Comparison of ENCODE assay signal across 37 cellular contexts in the genomic region with DNA sequence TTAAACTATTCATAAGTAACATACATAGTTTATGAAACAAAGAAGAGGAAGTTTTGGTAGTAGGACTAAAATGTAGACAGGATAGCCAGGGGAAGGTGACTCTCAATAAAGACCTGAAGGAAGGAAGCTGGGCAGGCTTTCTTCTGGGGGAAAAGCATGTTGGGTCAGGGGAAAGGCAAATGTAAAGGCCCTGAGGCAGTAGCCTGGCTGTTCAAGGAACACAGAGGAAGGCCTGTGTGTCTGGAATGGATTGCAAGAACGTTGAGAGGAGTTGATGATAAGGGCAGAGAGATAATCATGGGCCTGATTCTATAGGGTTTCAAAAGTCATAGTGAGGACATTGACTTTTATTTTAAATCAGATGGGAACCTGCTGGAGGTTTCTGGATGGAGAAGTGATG.
"Had no signal": no experiment of that assay in that cellular context is flagged by ENCODE, and none has a peak within 500 bp of the region (broad histone marks: within the 10 kb centered on the region; RNA-seq: fewer than 3 reads in every experiment).

No MANE protein-coding gene starts in this region.

- H3K27me3 ChIP-seq: ascending aorta, cardiac muscle cell had no signal

- H3K36me3 ChIP-seq: ascending aorta, cardiac muscle cell, WERI-Rb-1 had no signal

- H3K27me3 Mint-ChIP-seq: activated CD4-positive, alpha-beta memory T cell treated with anti-CD3 and anti-CD28 coated beads for 36 hours; activated CD4-positive, alpha-beta T cell treated with anti-CD3 and anti-CD28 coated beads for 36 hours; activated CD4-positive, alpha-beta T cell treated with anti-CD3 and anti-CD28 coated beads, Interleukin-2, amount 10 ng/mL, durations not matched to agents 7 days and 5 days; activated CD8-positive, alpha-beta memory T cell treated with anti-CD3 and anti-CD28 coated beads, Interleukin-2, amount 10 ng/mL, durations not matched to agents 7 days and 5 days; activated naive CD4-positive, alpha-beta T cell treated with anti-CD3 and anti-CD28 coated beads, Interleukin-2, amount 10 ng/mL, durations not matched to agents 7 days and 5 days; activated naive CD4-positive, alpha-beta T cell treated with anti-CD3 and anti-CD28 coated beads, Interleukin-2, amount 50 U/mL, for 24 hours; activated naive CD8-positive, alpha-beta T cell; activated naive CD8-positive, alpha-beta T cell treated with anti-CD3 and anti-CD28 coated beads, Interleukin-2, amount 10 ng/mL, durations not matched to agents 7 days and 5 days; activated naive CD8-positive, alpha-beta T cell treated with anti-CD3 and anti-CD28 coated beads, Interleukin-2, amount 50 U/mL, for 24 hours; activated T-cell treated with anti-CD3 and anti-CD28 coated beads, Interleukin-2, amount 50 U/mL, for 24 hours; brain; central memory CD8-positive, alpha-beta T cell had no signal

- ATAC-seq: activated CD4-positive, alpha-beta T cell treated with anti-CD3 and anti-CD28 coated beads for 36 hours; activated CD4-positive, CD25-positive, alpha-beta regulatory T cell treated with anti-CD3 and anti-CD28 coated beads, Interleukin-2, amount 50 U/mL, for 24 hours; activated CD8-positive, alpha-beta memory T cell treated with anti-CD3 and anti-CD28 coated beads, Interleukin-2, amount 10 ng/mL, durations not matched to agents 7 days and 5 days; activated CD8-positive, alpha-beta T cell treated with anti-CD3 and anti-CD28 coated beads, Interleukin-2, amount 10 ng/mL, durations not matched to agents 7 days and 5 days; activated naive CD8-positive, alpha-beta T cell treated with anti-CD3 and anti-CD28 coated beads, Interleukin-2, amount 50 U/mL, for 24 hours; WTC11 had no signal

- H3K4me1 ChIP-seq: ascending aorta had no signal

- H3K4me1 Mint-ChIP-seq: activated CD8-positive, alpha-beta memory T cell treated with anti-CD3 and anti-CD28 coated beads, Interleukin-2, amount 10 ng/mL, durations not matched to agents 7 days and 5 days; activated naive CD4-positive, alpha-beta T cell treated with anti-CD3 and anti-CD28 coated beads, Interleukin-2, amount 10 ng/mL, durations not matched to agents 7 days and 5 days; brain; WTC11 had no signal

- H3K4me3 Mint-ChIP-seq: activated CD4-positive, alpha-beta memory T cell treated with anti-CD3 and anti-CD28 coated beads for 36 hours; activated CD4-positive, alpha-beta T cell treated with anti-CD3 and anti-CD28 coated beads for 36 hours; activated CD4-positive, alpha-beta T cell treated with anti-CD3 and anti-CD28 coated beads, Interleukin-2, amount 10 ng/mL, durations not matched to agents 7 days and 5 days; activated CD8-positive, alpha-beta memory T cell treated with anti-CD3 and anti-CD28 coated beads, Interleukin-2, amount 10 ng/mL, durations not matched to agents 7 days and 5 days; activated CD8-positive, alpha-beta T cell treated with anti-CD3 and anti-CD28 coated beads, Interleukin-2, amount 10 ng/mL, durations not matched to agents 7 days and 5 days; activated naive CD4-positive, alpha-beta T cell treated with anti-CD3 and anti-CD28 coated beads, Interleukin-2, amount 10 ng/mL, durations not matched to agents 7 days and 5 days; activated naive CD4-positive, alpha-beta T cell treated with anti-CD3 and anti-CD28 coated beads, Interleukin-2, amount 50 U/mL, for 24 hours; activated naive CD8-positive, alpha-beta T cell; activated naive CD8-positive, alpha-beta T cell treated with anti-CD3 and anti-CD28 coated beads, Interleukin-2, amount 10 ng/mL, durations not matched to agents 7 days and 5 days; activated naive CD8-positive, alpha-beta T cell treated with anti-CD3 and anti-CD28 coated beads, Interleukin-2, amount 50 U/mL, for 24 hours; activated T-cell treated with anti-CD3 and anti-CD28 coated beads, Interleukin-2, amount 50 U/mL, for 24 hours; brain; central memory CD8-positive, alpha-beta T cell; T-helper 1 cell treated with Interleukin-12 subunit alpha and Interleukin-12 subunit beta and Interleukin-4 antibody, amounts not matched to agents 30 μg/mL and 1 μg/mL, for 36 hours; T-helper 2 cell treated with Interferon-gamma antibody and Interleukin-4, amounts not matched to agents 5 μg/mL and 100 μg/mL, for 36 hours; WTC11 had no signal

- H3K9me3 ChIP-seq: ascending aorta had no signal

- FAIRE-seq: TTC549 had no signal

- H3K9me3 Mint-ChIP-seq: activated CD4-positive, alpha-beta memory T cell treated with anti-CD3 and anti-CD28 coated beads for 36 hours; activated CD4-positive, alpha-beta T cell treated with anti-CD3 and anti-CD28 coated beads, Interleukin-2, amount 10 ng/mL, durations not matched to agents 7 days and 5 days; activated naive CD4-positive, alpha-beta T cell treated with anti-CD3 and anti-CD28 coated beads, Interleukin-2, amount 10 ng/mL, durations not matched to agents 7 days and 5 days; activated naive CD4-positive, alpha-beta T cell treated with anti-CD3 and anti-CD28 coated beads, Interleukin-2, amount 50 U/mL, for 24 hours; activated naive CD8-positive, alpha-beta T cell treated with anti-CD3 and anti-CD28 coated beads, Interleukin-2, amount 50 U/mL, for 24 hours; activated T-cell treated with anti-CD3 and anti-CD28 coated beads, Interleukin-2, amount 50 U/mL, for 24 hours; activated T-helper 2 cell treated with anti-CD3 and anti-CD28 coated beads, Interferon-gamma antibody, Interleukin-2, Interleukin-4, amounts not matched to agents 10 μg/mL and 5 μg/mL and 100 μg/mL, durations not matched to agents 14 hours and 24 hours and 36 hours; brain; central memory CD8-positive, alpha-beta T cell; T-helper 1 cell treated with Interleukin-12 subunit alpha and Interleukin-12 subunit beta and Interleukin-4 antibody, amounts not matched to agents 30 μg/mL and 1 μg/mL, for 36 hours; T-helper 2 cell treated with Interferon-gamma antibody and Interleukin-4, amounts not matched to agents 5 μg/mL and 100 μg/mL, for 36 hours; WTC11 had no signal

- H3K36me3 Mint-ChIP-seq: activated CD4-positive, alpha-beta memory T cell treated with anti-CD3 and anti-CD28 coated beads for 36 hours; activated naive CD4-positive, alpha-beta T cell treated with anti-CD3 and anti-CD28 coated beads, Interleukin-2, amount 10 ng/mL, durations not matched to agents 7 days and 5 days; activated naive CD4-positive, alpha-beta T cell treated with anti-CD3 and anti-CD28 coated beads, Interleukin-2, amount 50 U/mL, for 24 hours; activated naive CD8-positive, alpha-beta T cell; activated naive CD8-positive, alpha-beta T cell treated with anti-CD3 and anti-CD28 coated beads, Interleukin-2, amount 10 ng/mL, durations not matched to agents 7 days and 5 days; WTC11 had no signal

- DNase-seq: activated CD4-positive, alpha-beta memory T cell treated with anti-CD3 and anti-CD28 coated beads for 36 hours; activated CD4-positive, alpha-beta T cell treated with anti-CD3 and anti-CD28 coated beads for 1 hour; activated CD4-positive, alpha-beta T cell treated with anti-CD3 and anti-CD28 coated beads for 36 hours; activated CD4-positive, alpha-beta T cell treated with anti-CD3 and anti-CD28 coated beads for 48 hours; activated CD4-positive, alpha-beta T cell treated with anti-CD3 and anti-CD28 coated beads, Interleukin-2, amount 10 ng/mL, durations not matched to agents 7 days and 5 days; activated CD4-positive, CD25-positive, alpha-beta regulatory T cell; activated CD8-positive, alpha-beta memory T cell treated with anti-CD3 and anti-CD28 coated beads for 24 hours; activated CD8-positive, alpha-beta memory T cell treated with anti-CD3 and anti-CD28 coated beads, Interleukin-2, amount 10 ng/mL, durations not matched to agents 7 days and 5 days; activated CD8-positive, alpha-beta memory T cell treated with anti-CD3 and anti-CD28 coated beads, Interleukin-2, amount 50 U/mL, for 48 hours; activated CD8-positive, alpha-beta T cell treated with anti-CD3 and anti-CD28 coated beads, Interleukin-2, amount 10 ng/mL, durations not matched to agents 7 days and 5 days; activated effector memory CD4-positive, alpha-beta T cell treated with Interleukin-2 at 50 U/mL for 16 hours; activated gamma-delta T cell; activated naive CD4-positive, alpha-beta T cell treated with anti-CD3 and anti-CD28 coated beads, Interleukin-2, amount 10 ng/mL, durations not matched to agents 7 days and 5 days; activated naive CD4-positive, alpha-beta T cell treated with Interleukin-2 at 50 U/mL for 16 hours; activated naive CD8-positive, alpha-beta T cell treated with anti-CD3 and anti-CD28 coated beads, Interleukin-2, amount 10 ng/mL, durations not matched to agents 7 days and 5 days; activated naive CD8-positive, alpha-beta T cell treated with anti-CD3 and anti-CD28 coated beads, Interleukin-2, amount 50 U/mL, for 24 hours; activated T-cell treated with anti-CD3 and anti-CD28 coated beads, Interleukin-2, amount 50 U/mL, for 24 hours; activated T-cell treated with anti-CD3 and anti-CD28 coated beads, Interleukin-2, amount 50 U/mL, for 48 hours; amygdala; anterior cingulate cortex; cerebellar nuclear complex; T-helper 1 cell; T-helper 2 cell; T-helper 9 cell; WERI-Rb-1 had no signal

- H3K27ac ChIP-seq: ascending aorta, cardiac muscle cell, WERI-Rb-1 had no signal

- H3K4me3 ChIP-seq: ascending aorta, cardiac muscle cell had no signal

- H3K27ac Mint-ChIP-seq: activated CD4-positive, alpha-beta memory T cell treated with anti-CD3 and anti-CD28 coated beads for 36 hours; activated CD4-positive, alpha-beta T cell treated with anti-CD3 and anti-CD28 coated beads for 36 hours; activated CD4-positive, alpha-beta T cell treated with anti-CD3 and anti-CD28 coated beads, Interleukin-2, amount 10 ng/mL, durations not matched to agents 7 days and 5 days; activated CD8-positive, alpha-beta memory T cell treated with anti-CD3 and anti-CD28 coated beads, Interleukin-2, amount 10 ng/mL, durations not matched to agents 7 days and 5 days; activated CD8-positive, alpha-beta T cell treated with anti-CD3 and anti-CD28 coated beads, Interleukin-2, amount 10 ng/mL, durations not matched to agents 7 days and 5 days; activated naive CD4-positive, alpha-beta T cell treated with anti-CD3 and anti-CD28 coated beads, Interleukin-2, amount 10 ng/mL, durations not matched to agents 7 days and 5 days; activated naive CD4-positive, alpha-beta T cell treated with anti-CD3 and anti-CD28 coated beads, Interleukin-2, amount 50 U/mL, for 24 hours; activated naive CD8-positive, alpha-beta T cell; activated naive CD8-positive, alpha-beta T cell treated with anti-CD3 and anti-CD28 coated beads, Interleukin-2, amount 10 ng/mL, durations not matched to agents 7 days and 5 days; activated naive CD8-positive, alpha-beta T cell treated with anti-CD3 and anti-CD28 coated beads, Interleukin-2, amount 50 U/mL, for 24 hours; activated T-cell treated with anti-CD3 and anti-CD28 coated beads, Interleukin-2, amount 50 U/mL, for 24 hours; activated T-helper 2 cell treated with anti-CD3 and anti-CD28 coated beads, Interferon-gamma antibody, Interleukin-2, Interleukin-4, amounts not matched to agents 10 μg/mL and 5 μg/mL and 100 μg/mL, durations not matched to agents 14 hours and 24 hours and 36 hours; brain; T-helper 1 cell treated with Interleukin-12 subunit alpha and Interleukin-12 subunit beta and Interleukin-4 antibody, amounts not matched to agents 30 μg/mL and 1 μg/mL, for 36 hours; T-helper 2 cell treated with Interferon-gamma antibody and Interleukin-4, amounts not matched to agents 5 μg/mL and 100 μg/mL, for 36 hours; WTC11 had no signal
